Comparison of ENCODE assay signal across 8 cellular contexts in genomic region chr16:56357291-56357764, GRCh38.
DNase-seq lines count a peak whose midpoint lies in the region; ATAC-seq and TF ChIP-seq lines count a peak whose summit lies in the region.

No MANE protein-coding gene starts in this region.

- no peak for DNase-seq in Caco-2
- peak; percentile 72 for DNase-seq in astrocyte of the hippocampus (ENCODE audit: low read depth, low spot score)
- DNase-seq in kidney glomerular epithelial cell (lab: John Stamatoyannopoulos, UW) = peak; percentile 34
- DNase-seq in stomach = peak; percentile 24
- DNase-seq in NCI-H1417 treated with DMSO at 0.1 percent for 48 hours (lab: John Stamatoyannopoulos, UW) = no peak
- no peak for DNase-seq in epidermal melanocyte (ENCODE audit: insufficient read length, low spot score)

- POLR2A ChIA-PET in Caco-2 (lab: Charles Lee) = interaction anchor here (0.6 kb wide), 1 partner anchor 92 kb away, joined by 3 read pairs; no protein-coding TSS in a partner anchor

- peaks cover 8% of the 10 kb centered on the region for H3K4me1 Mint-ChIP-seq in Caco-2 (ENCODE audit: low read depth, unreplicated experiment)

- TF ChIP-seq POLR2A in stomach (IDR thresholded peaks at IDR 0.05) = no peak

- peak; percentile 17 for ATAC-seq in HG03520 (IDR thresholded peaks at IDR 0.05; ENCODE audit: unreplicated experiment)
- ATAC-seq in GM21717 (IDR thresholded peaks at IDR 0.05; ENCODE audit: unreplicated experiment) = no peak

- no peak for TF ChIP-seq EP300 in stomach (IDR thresholded peaks at IDR 0.05)

- peak overlapping the region; percentile 87 for H3K4me3 Mint-ChIP-seq in Caco-2 (ENCODE audit: unreplicated experiment)

- no peak overlapping the region for H3K27ac Mint-ChIP-seq in Caco-2 (ENCODE audit: unreplicated experiment)

- no peaks in the 10 kb centered on the region for H3K9me3 Mint-ChIP-seq in Caco-2 (ENCODE audit: unreplicated experiment)

- H3K36me3 Mint-ChIP-seq in Caco-2 (ENCODE audit: insufficient read depth, unreplicated experiment) = peaks cover 13% of the 10 kb centered on the region

- no peaks in the 10 kb centered on the region for H3K27me3 Mint-ChIP-seq in Caco-2 (ENCODE audit: insufficient read depth, unreplicated experiment)

- H3K4me3 ChIP-seq in Caco-2 (ENCODE audit: low read depth, low read length) (no peak overlapping the region), stomach (peak overlapping the region; percentile 41 to 51 (median 49))

- H3K9me3 ChIP-seq in Caco-2 = no peaks in the 10 kb centered on the region
- no peaks in the 10 kb centered on the region for H3K9me3 ChIP-seq in stomach

- CTCF ChIA-PET in Caco-2 (lab: Charles Lee) = interaction anchor here (1.1 to 2.3 kb wide), 9 partner anchors 11 to 345 kb away, joined by 4 to 61 read pairs (median 7); partner anchors contain the start of genes NUDT21 and OGFOD1

- no peaks in the 10 kb centered on the region for H3K36me3 ChIP-seq in Caco-2 (ENCODE audit: control insufficient read depth, insufficient read depth, low read length)
- H3K36me3 ChIP-seq in stomach = peaks cover 5 to 17% (median 13%) of the 10 kb centered on the region in 4 donors

- no TSS peak for BruUV-seq in Caco-2 (replicated peaks; lab: Mats Ljungman, UMichigan)

- H3K27ac ChIP-seq in stomach = peak overlapping the region; percentile 35 to 81 (median 70)

- H3K27me3 ChIP-seq in Caco-2 (replicated peaks; ENCODE audit: control insufficient read depth, insufficient read depth, low read length) = no peaks in the 10 kb centered on the region
- no peaks in the 10 kb centered on the region for H3K27me3 ChIP-seq in stomach

- peaks cover 9% of the 10 kb centered on the region for H3K4me1 ChIP-seq in Caco-2
- peaks cover 10 to 27% (median 17%) of the 10 kb centered on the region in 4 donors for H3K4me1 ChIP-seq in stomach

- 23 to 43% (median 31%) methylated on average over 11 to 13 of the region's 13 CpGs for WGBS in stomach, 5 donors

- intact Hi-C loops in Caco-2 (cut with micrococcal nuclease; ENCODE audit: unreplicated experiment) (no loop called here), stomach (cut with DNase I; ENCODE audit: low total_unique reads) (no loop called here)

- TF ChIP-seq CTCF in Caco-2 (IDR thresholded peaks at IDR 0.05; ENCODE audit: insufficient read depth in 1 of 2, low read depth in 1 of 2, low read length in 1 of 2, severe bottlenecking in 1 of 2, unreplicated experiment in 1 of 2) = no peak
- TF ChIP-seq CTCF in stomach (IDR thresholded peaks at IDR 0.05) = no peak

Comparison
In these comparisons a context has a peak if more than half of its experiments do, and no peak if none do; other contexts are left out.
1. DNase-seq: peak in astrocyte of the hippocampus (single experiment), kidney glomerular epithelial cell (single experiment) and stomach (single experiment); none in Caco-2 (0 of 2), NCI-H1417 treated with DMSO at 0.1 percent for 48 hours (single experiment) and epidermal melanocyte (single experiment).